ENCODE assay signal across 9 cellular contexts in the genomic region with DNA sequence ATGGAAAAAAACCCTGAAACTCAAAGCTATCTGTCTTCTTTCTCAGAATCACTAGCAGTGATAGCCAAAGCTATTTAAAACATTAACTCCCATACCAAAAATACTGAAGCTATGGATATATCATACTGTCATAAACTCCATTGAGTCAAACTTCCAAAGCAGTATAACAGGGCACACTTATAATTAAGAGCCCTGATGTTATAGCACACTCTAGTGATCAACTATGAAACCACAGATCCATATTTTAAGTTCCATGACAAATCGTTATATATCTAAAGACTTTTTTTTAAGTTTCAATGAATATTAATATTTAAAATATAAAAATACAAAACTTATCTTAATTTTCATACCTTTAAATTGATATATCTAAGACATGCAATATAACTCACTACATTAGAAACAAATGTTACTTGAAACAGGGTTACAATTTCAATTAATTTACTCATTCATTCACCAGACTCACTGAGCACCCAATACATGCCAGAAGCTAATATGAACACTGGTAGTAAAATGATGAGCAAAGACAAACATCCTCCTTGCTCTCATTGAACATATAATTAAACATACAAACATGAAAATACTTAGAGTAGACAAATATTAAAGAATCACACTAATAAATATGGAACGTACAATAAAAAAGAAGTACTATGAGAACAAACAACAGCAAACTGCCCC.
DNase-seq lines count a peak whose midpoint lies in the region; ATAC-seq, FAIRE-seq and TF ChIP-seq lines count a peak whose summit lies in the region.
"Had no signal": no experiment of that assay in that cellular context is flagged by ENCODE, and none has a peak within 500 bp of the region (broad histone marks: within the 10 kb centered on the region; RNA-seq: fewer than 3 reads in every experiment).

No MANE protein-coding gene starts in this region.

- H3K27me3 Mint-ChIP-seq in stimulated activated naive CD8-positive, alpha-beta T cell treated with anti-CD3 and anti-CD28 coated beads, Interleukin-15, amount 100 ng/mL, for 72 hours: no peaks in the 10 kb centered on the region
- H3K27me3 Mint-ChIP-seq: IgD-negative memory B cell had no signal

- FAIRE-seq in endometrium (lab: Jason Lieb, UNC) (peak; percentile 81), pancreas (lab: Jason Lieb, UNC) (peak; percentile 89)

- H3K27ac Mint-ChIP-seq in stimulated activated naive CD8-positive, alpha-beta T cell treated with anti-CD3 and anti-CD28 coated beads, Interleukin-15, amount 100 ng/mL, for 72 hours: no peak overlapping the region
- H3K27ac Mint-ChIP-seq: IgD-negative memory B cell had no signal

- WGBS in pancreas, 2 donors: 54 to 55% methylated on average over 2 of the region's 2 CpGs

- no peak overlapping the region for H3K4me3 Mint-ChIP-seq in stimulated activated naive CD8-positive, alpha-beta T cell treated with anti-CD3 and anti-CD28 coated beads, Interleukin-15, amount 100 ng/mL, for 72 hours
- H3K4me3 Mint-ChIP-seq: IgD-negative memory B cell had no signal

- peaks cover 0 to 30% (median 10%) of the 10 kb centered on the region in 3 donors for H3K36me3 ChIP-seq in pancreas

- DNase-seq in NCI-H748 treated with DMSO at 0.1 percent for 48 hours (lab: John Stamatoyannopoulos, UW) (peak; percentile 51), pancreas (no peak), DMS79 (lab: John Stamatoyannopoulos, UW) (no peak)
- DNase-seq in stimulated activated naive CD8-positive, alpha-beta T cell treated with anti-CD3 and anti-CD28 coated beads, Interleukin-15, amount 100 ng/mL, for 72 hours: no peak

- H3K4me3 ChIP-seq in pancreas: no peak overlapping the region

- H3K27ac ChIP-seq in pancreas: no peak overlapping the region

- peak; percentile 19; the same call in 1 of the 3 replicates for TF ChIP-seq CTCF in GM12872 (IDR thresholded peaks at IDR 0.05; ENCODE audit: insufficient read depth, low read depth, low read length)
- peak in 1 of 4 donors; percentile 16 for TF ChIP-seq CTCF in pancreas (IDR thresholded peaks at IDR 0.05)

- no peaks in the 10 kb centered on the region for H3K27me3 ChIP-seq in pancreas

- intact Hi-C loops in pancreas (cut with DNase I): no loop called here

- H3K9me3 ChIP-seq in pancreas: no peaks in the 10 kb centered on the region

- H3K4me1 Mint-ChIP-seq in stimulated activated naive CD8-positive, alpha-beta T cell treated with anti-CD3 and anti-CD28 coated beads, Interleukin-15, amount 100 ng/mL, for 72 hours: no peaks in the 10 kb centered on the region
- H3K4me1 Mint-ChIP-seq: IgD-negative memory B cell had no signal

- no peaks in the 10 kb centered on the region for H3K9me3 Mint-ChIP-seq in stimulated activated naive CD8-positive, alpha-beta T cell treated with anti-CD3 and anti-CD28 coated beads, Interleukin-15, amount 100 ng/mL, for 72 hours
- H3K9me3 Mint-ChIP-seq: IgD-negative memory B cell had no signal

- H3K4me1 ChIP-seq in pancreas: no peaks in the 10 kb centered on the region

- ATAC-seq in pancreas (peak in 3 of 4 donors; percentile 39 to 65 (median 59)), GM19463 (IDR thresholded peaks at IDR 0.05; ENCODE audit: unreplicated experiment) (no peak), HG02973 (IDR thresholded peaks at IDR 0.05; ENCODE audit: unreplicated experiment) (no peak)
- no peak for ATAC-seq in stimulated activated naive CD8-positive, alpha-beta T cell treated with anti-CD3 and anti-CD28 coated beads, Interleukin-15, amount 100 ng/mL, for 72 hours

Comparison
In these comparisons a context has a peak if more than half of its experiments do, and no peak if none do; other contexts are left out.
1. ATAC-seq: peak in pancreas (3 of 4); none in stimulated activated naive CD8-positive, alpha-beta T cell treated with anti-CD3 and anti-CD28 coated beads, Interleukin-15, amount 100 ng/mL, for 72 hours (single experiment), GM19463 (single experiment) and HG02973 (single experiment).